In the genomic region with DNA sequence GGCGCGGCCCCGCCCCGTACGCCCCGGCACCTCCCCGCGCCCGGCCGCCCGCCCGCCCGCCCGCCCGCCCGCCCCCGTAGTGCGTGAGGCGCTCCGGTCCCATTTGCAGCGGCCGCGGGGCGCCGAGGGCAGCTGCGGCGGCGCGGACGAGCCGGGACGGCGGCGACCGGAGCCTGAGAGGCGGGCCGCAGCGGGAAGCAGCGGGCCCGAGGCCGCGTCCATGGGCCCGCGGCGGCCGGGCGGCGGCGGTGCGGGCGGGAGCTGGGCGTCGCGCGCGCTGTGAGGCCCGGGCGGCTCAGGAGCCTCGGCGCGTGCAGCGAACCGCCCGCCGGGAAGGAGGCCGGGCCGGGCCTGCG, we compare ENCODE assay signal across 8 cellular contexts. TPM values are rescaled to one million over a fixed set of nuclear protein-coding genes. Genes with fewer than 3 reads are reported as not detected.
DNase-seq lines count a peak whose midpoint lies in the region; ATAC-seq and TF ChIP-seq lines count a peak whose summit lies in the region.

A gene with protein sequence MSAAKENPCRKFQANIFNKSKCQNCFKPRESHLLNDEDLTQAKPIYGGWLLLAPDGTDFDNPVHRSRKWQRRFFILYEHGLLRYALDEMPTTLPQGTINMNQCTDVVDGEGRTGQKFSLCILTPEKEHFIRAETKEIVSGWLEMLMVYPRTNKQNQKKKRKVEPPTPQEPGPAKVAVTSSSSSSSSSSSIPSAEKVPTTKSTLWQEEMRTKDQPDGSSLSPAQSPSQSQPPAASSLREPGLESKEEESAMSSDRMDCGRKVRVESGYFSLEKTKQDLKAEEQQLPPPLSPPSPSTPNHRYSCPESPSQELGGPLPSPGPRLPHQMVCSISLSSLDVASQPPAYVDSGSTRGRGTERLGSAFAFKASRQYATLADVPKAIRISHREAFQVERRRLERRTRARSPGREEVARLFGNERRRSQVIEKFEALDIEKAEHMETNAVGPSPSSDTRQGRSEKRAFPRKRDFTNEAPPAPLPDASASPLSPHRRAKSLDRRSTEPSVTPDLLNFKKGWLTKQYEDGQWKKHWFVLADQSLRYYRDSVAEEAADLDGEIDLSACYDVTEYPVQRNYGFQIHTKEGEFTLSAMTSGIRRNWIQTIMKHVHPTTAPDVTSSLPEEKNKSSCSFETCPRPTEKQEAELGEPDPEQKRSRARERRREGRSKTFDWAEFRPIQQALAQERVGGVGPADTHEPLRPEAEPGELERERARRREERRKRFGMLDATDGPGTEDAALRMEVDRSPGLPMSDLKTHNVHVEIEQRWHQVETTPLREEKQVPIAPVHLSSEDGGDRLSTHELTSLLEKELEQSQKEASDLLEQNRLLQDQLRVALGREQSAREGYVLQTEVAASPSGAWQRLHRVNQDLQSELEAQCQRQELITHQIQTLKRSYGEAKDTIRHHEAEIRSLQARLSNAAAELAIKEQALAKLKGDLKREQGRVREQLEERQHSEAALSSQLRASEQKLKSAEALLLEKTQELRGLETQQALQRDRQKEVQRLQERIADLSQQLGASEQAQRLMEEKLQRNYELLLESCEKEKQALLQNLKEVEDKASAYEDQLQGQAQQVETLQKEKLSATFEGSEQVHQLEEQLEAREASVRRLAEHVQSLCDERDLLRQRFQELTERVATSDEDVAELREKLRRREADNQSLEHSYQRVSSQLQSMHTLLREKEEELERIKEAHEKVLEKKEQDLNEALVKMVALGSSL (N-terminal part only) (plus strand): TSS at position 77 of the 356 bp plus-strand sequence. CDS start 392 bp downstream, outside the sequence.

- peak within 1 kb of the TSS; percentile 90 for H3K4me3 ChIP-seq in CD4-positive, CD25-positive, alpha-beta regulatory T cell (ENCODE audit: low read depth, low read length)

- H3K4me3 Mint-ChIP-seq in CD4-positive, CD25-positive, alpha-beta regulatory T cell: peak within 1 kb of the TSS; percentile 94 to 99 (median 96)
- peak within 1 kb of the TSS; percentile 99 for H3K4me3 Mint-ChIP-seq in type B pancreatic cell

- no peak for DNase-seq in CD4-positive, CD25-positive, alpha-beta regulatory T cell
- DNase-seq in HT-29 (ENCODE audit: low spot score): no peak
- no peak for DNase-seq in caudate nucleus (lab: John Stamatoyannopoulos, UW)
- no peak for DNase-seq in lung microvascular endothelial cell (ENCODE audit: low read depth in 2 of 2)
- no peak for DNase-seq in type B pancreatic cell (ENCODE audit: extremely low spot score, unreplicated experiment)
- no peak for DNase-seq in OCI-M2 (lab: John Stamatoyannopoulos, UW; ENCODE audit: unreplicated experiment)
- DNase-seq in retina: no peak

- H3K27ac ChIP-seq in CD4-positive, CD25-positive, alpha-beta regulatory T cell (ENCODE audit: insufficient read depth, low read length, poor library complexity, severe bottlenecking): no peak within 1 kb of the TSS
- H3K27ac ChIP-seq in caudate nucleus (ENCODE audit: low read depth, low read length): peak within 1 kb of the TSS; percentile 89

- peak; percentile 12 to 14 for ATAC-seq in CD4-positive, CD25-positive, alpha-beta regulatory T cell (ENCODE audit: low read depth in 2 of 2)
- ATAC-seq in HG02798 (IDR thresholded peaks at IDR 0.05; ENCODE audit: poor library complexity, unreplicated experiment): no peak

- peaks cover 48% of the 10 kb centered on the region for H3K4me1 ChIP-seq in CD4-positive, CD25-positive, alpha-beta regulatory T cell (ENCODE audit: control insufficient read depth, insufficient read depth, low read length, poor library complexity, severe bottlenecking)

- no peaks in the 10 kb centered on the region for H3K36me3 ChIP-seq in CD4-positive, CD25-positive, alpha-beta regulatory T cell (ENCODE audit: control insufficient read depth, insufficient read depth, low read length)

- H3K36me3 Mint-ChIP-seq in CD4-positive, CD25-positive, alpha-beta regulatory T cell: peaks cover 4% of the 10 kb centered on the region
- peaks cover 12% of the 10 kb centered on the region for H3K36me3 Mint-ChIP-seq in type B pancreatic cell

- no peaks in the 10 kb centered on the region for H3K27me3 Mint-ChIP-seq in CD4-positive, CD25-positive, alpha-beta regulatory T cell
- H3K27me3 Mint-ChIP-seq in type B pancreatic cell: no peaks in the 10 kb centered on the region

- H3K27ac Mint-ChIP-seq in CD4-positive, CD25-positive, alpha-beta regulatory T cell: peak within 1 kb of the TSS; percentile 32 to 95 (median 95)
- H3K27ac Mint-ChIP-seq in type B pancreatic cell: peak within 1 kb of the TSS; percentile 96

- TF ChIP-seq CTCF in type B pancreatic cell (conservative IDR thresholded peaks at IDR 0.05): no peak

- no peaks in the 10 kb centered on the region for H3K27me3 ChIP-seq in CD4-positive, CD25-positive, alpha-beta regulatory T cell (ENCODE audit: control insufficient read depth, insufficient read depth, low read length)

- H3K4me1 Mint-ChIP-seq in CD4-positive, CD25-positive, alpha-beta regulatory T cell: peaks cover 25 to 54% (median 33%) of the 10 kb centered on the region in 4 donors
- H3K4me1 Mint-ChIP-seq in type B pancreatic cell (ENCODE audit: unreplicated experiment): peaks cover 46% of the 10 kb centered on the region

- H3K9me3 Mint-ChIP-seq in CD4-positive, CD25-positive, alpha-beta regulatory T cell: no peaks in the 10 kb centered on the region
- peaks cover 5% of the 10 kb centered on the region for H3K9me3 Mint-ChIP-seq in type B pancreatic cell

- H3K9me3 ChIP-seq in CD4-positive, CD25-positive, alpha-beta regulatory T cell (ENCODE audit: control insufficient read depth in 2 of 2, low read length in 2 of 2): no peaks in the 10 kb centered on the region

RNA-seq across cellular contexts. Expression of the gene that starts here (rescaled TPM):
- 234 TPM for total RNA-seq in CD4-positive, CD25-positive, alpha-beta regulatory T cell
- polyA plus RNA-seq in CD4-positive, CD25-positive, alpha-beta regulatory T cell: 10 to 100 TPM; 49.0 to 88.5 (median 55.8) TPM
- total RNA-seq in HT-29 (2014; rRNA removed; shearing (Covaris generic)): 147 and 162 TPM in 2 replicates
- total RNA-seq in lung microvascular endothelial cell: 68.0 and 94.8 TPM in 2 replicates
- total RNA-seq in type B pancreatic cell (ENCODE audit: low replicate concordance): 275 and 367 TPM in 2 replicates
